Comparison of ENCODE assay signal across 9 cellular contexts in genomic region chr4:154349829-154350228, GRCh38.
A peak's percentile ranks its signal among the peaks of the same experiment; 100 is the strongest.
DNase-seq lines count a peak whose midpoint lies in the region; ATAC-seq and TF ChIP-seq lines count a peak whose summit lies in the region.
"Had no signal": no experiment of that assay in that cellular context is flagged by ENCODE, and none has a peak within 500 bp of the region (broad histone marks: within the 10 kb centered on the region; RNA-seq: fewer than 3 reads in every experiment).

No MANE protein-coding gene starts in this region.

- POLR2A ChIA-PET in A673 (lab: Charles Lee; ENCODE audit: low non-redundant PET) = no interaction called here

- H3K4me3 ChIP-seq in A673 (ENCODE audit: low read depth, low read length, poor library complexity, severe bottlenecking) (no peak overlapping the region), fibroblast of villous mesenchyme (ENCODE audit: low read depth, low read length) (no peak overlapping the region), gastroesophageal sphincter (no peak overlapping the region), gastrocnemius medialis (no peak overlapping the region)

- H3K27me3 ChIP-seq in A673 (replicated peaks; ENCODE audit: insufficient read depth, low read depth, low read length, poor library complexity) (no peaks in the 10 kb centered on the region), gastroesophageal sphincter (no peaks in the 10 kb centered on the region), gastrocnemius medialis (no peaks in the 10 kb centered on the region)

- intact Hi-C loops in A673 (cut with micrococcal nuclease; ENCODE audit: unreplicated experiment) = no loop called here
- intact Hi-C loops in gastrocnemius medialis (cut with DNase I; ENCODE audit: low total_unique reads) = no loop called here

- CTCF ChIA-PET in A673 (lab: Charles Lee) = no interaction called here

- H3K9me3 ChIP-seq in A673 (ENCODE audit: low read depth, low read length, poor library complexity, severe bottlenecking) (no peaks in the 10 kb centered on the region), gastroesophageal sphincter (no peaks in the 10 kb centered on the region), gastrocnemius medialis (no peaks in the 10 kb centered on the region)

- ATAC-seq in GM19035 (IDR thresholded peaks at IDR 0.05; ENCODE audit: unreplicated experiment) (peak; percentile 59), gastroesophageal sphincter (no peak), GM18517 (IDR thresholded peaks at IDR 0.05; ENCODE audit: unreplicated experiment) (no peak), HG02623 (IDR thresholded peaks at IDR 0.05; ENCODE audit: unreplicated experiment) (no peak), gastrocnemius medialis (no peak)

- TF ChIP-seq POLR2A in gastroesophageal sphincter (IDR thresholded peaks at IDR 0.05) (no peak), gastrocnemius medialis (IDR thresholded peaks at IDR 0.05) (no peak)

- H3K4me1 ChIP-seq in A673 (ENCODE audit: insufficient read depth, low read length, poor library complexity, severe bottlenecking) (no peaks in the 10 kb centered on the region), gastroesophageal sphincter (no peaks in the 10 kb centered on the region), gastrocnemius medialis (no peaks in the 10 kb centered on the region)

- in situ Hi-C loops in gastrocnemius medialis (cut with MboI; ENCODE audit: low sequenced_read_pairs in 4 of 4) = no loop called here

- H3K36me3 ChIP-seq in A673 (ENCODE audit: insufficient read depth, low read length, poor library complexity, severe bottlenecking) (no peaks in the 10 kb centered on the region), gastroesophageal sphincter (no peaks in the 10 kb centered on the region), gastrocnemius medialis (no peaks in the 10 kb centered on the region)

- no TSS peak for BruUV-seq in A673 (replicated peaks; lab: Mats Ljungman, UMichigan)

- peak; percentile 52 for TF ChIP-seq CTCF in A673 (conservative IDR thresholded peaks at IDR 0.05; ENCODE audit: low read depth, low read length)
- TF ChIP-seq CTCF in fibroblast of villous mesenchyme (IDR thresholded peaks at IDR 0.05; ENCODE audit: insufficient read depth, low read depth, low read length) = peak; percentile 52
- TF ChIP-seq CTCF in gastroesophageal sphincter (IDR thresholded peaks at IDR 0.05) = no peak
- no peak for TF ChIP-seq CTCF in gastrocnemius medialis (IDR thresholded peaks at IDR 0.05 in 4 of 5, conservative IDR thresholded peaks at IDR 0.05 in 1 of 5)

- DNase-seq in A673 (ENCODE audit: low spot score) (peak; percentile 6), NCI-H69 (lab: John Stamatoyannopoulos, UW) (peak; percentile 1), fibroblast of villous mesenchyme (ENCODE audit: low read depth) (peak; percentile 16), gastrocnemius medialis (no peak)
- DNase-seq: activated gamma-delta T cell had no signal

- no peak for TF ChIP-seq EP300 in gastroesophageal sphincter (IDR thresholded peaks at IDR 0.05)

- H3K27ac ChIP-seq in A673 (ENCODE audit: low read depth, low read length, poor library complexity, severe bottlenecking) (no peak overlapping the region), gastroesophageal sphincter (no peak overlapping the region), gastrocnemius medialis (no peak overlapping the region)

- 79 to 88% methylated on average over 2 of the region's 2 CpGs for WGBS in gastroesophageal sphincter (ENCODE audit: low coverage in 1 of 2), 2 donors

Comparison
In these comparisons a context has a peak if more than half of its experiments do, and no peak if none do; other contexts are left out.
1. DNase-seq: peak in A673 (single experiment), NCI-H69 (single experiment) and fibroblast of villous mesenchyme (single experiment); none in gastrocnemius medialis (0 of 2).
2. CTCF ChIP-seq: peak in A673 (single experiment) and fibroblast of villous mesenchyme (single experiment); none in gastroesophageal sphincter (0 of 4) and gastrocnemius medialis (0 of 5).